Comparison of ENCODE assay signal across 7 cellular contexts in genomic region chr20:17536944-17537444, GRCh38. TPM values are rescaled to one million over a fixed set of nuclear protein-coding genes. Genes with fewer than 3 reads are reported as not detected.
DNase-seq lines count a peak whose midpoint lies in the region; ATAC-seq, FAIRE-seq and TF ChIP-seq lines count a peak whose summit lies in the region.

No MANE protein-coding gene starts in this region.

- no peaks in the 10 kb centered on the region for H3K27me3 ChIP-seq in right cardiac atrium (ENCODE audit: control insufficient read depth, insufficient read depth)
- no peaks in the 10 kb centered on the region for H3K27me3 ChIP-seq in small intestine (ENCODE audit: control insufficient read depth in 2 of 2, insufficient read depth in 2 of 2, low read length in 2 of 2)

- DNase-seq in GM12891 (ENCODE audit: insufficient read length, low spot score) (peak; percentile 41), NCI-H1417 treated with DMSO at 0.1 percent for 48 hours (lab: John Stamatoyannopoulos, UW) (peak; percentile 39), SW480 (ENCODE audit: low spot score) (peak; percentile 93), amniotic epithelial cell (ENCODE audit: low read depth) (peak; percentile 72), right cardiac atrium (peak; percentile 60 to 83 (median 65)), small intestine (peak; percentile 72)

- 25% methylated on average over 6 of the region's 6 CpGs for WGBS in right cardiac atrium
- WGBS in small intestine, 3 donors = 25 to 30% (median 27%) methylated on average over 6 of the region's 6 CpGs

- ATAC-seq in HG02642 (IDR thresholded peaks at IDR 0.05; ENCODE audit: poor library complexity, unreplicated experiment) (peak; percentile 87), right cardiac atrium (peak; percentile 94 to 96)

- FAIRE-seq in GM12891 (lab: Jason Lieb, UNC) = peak; percentile 89
- no peak for FAIRE-seq in small intestine (lab: Jason Lieb, UNC)

- no peak for TF ChIP-seq POLR2A in GM12891 (IDR thresholded peaks at IDR 0.05; ENCODE audit: low read depth, low read length)

- H3K36me3 ChIP-seq in small intestine (ENCODE audit: control insufficient read depth in 2 of 2, insufficient read depth in 2 of 2, low read length in 2 of 2) = no peaks in the 10 kb centered on the region

- no peaks in the 10 kb centered on the region for H3K9me3 ChIP-seq in right cardiac atrium (ENCODE audit: control insufficient read depth, low read length)
- no peaks in the 10 kb centered on the region for H3K9me3 ChIP-seq in small intestine (ENCODE audit: control insufficient read depth, low read depth)

- intact Hi-C loops in right cardiac atrium (cut with DNase I) = loop anchor here (2.0 to 10.0 kb wide), 7 partner anchors 35 to 368 kb away; partner anchors contain the start of gene DSTN (in 1 of the 4)

- H3K4me1 ChIP-seq in right cardiac atrium (ENCODE audit: control insufficient read depth, insufficient read depth, low read length) (no peaks in the 10 kb centered on the region), small intestine (ENCODE audit: control insufficient read depth in 2 of 2, insufficient read depth in 1 of 2, low read depth in 1 of 2, low read length in 1 of 2) (no peaks in the 10 kb centered on the region)

- H3K27ac ChIP-seq in right cardiac atrium (ENCODE audit: low read length) (no peak overlapping the region), small intestine (ENCODE audit: low read depth in 1 of 2, low read length in 1 of 2) (no peak overlapping the region)

- no peak overlapping the region for H3K4me3 ChIP-seq in right cardiac atrium (ENCODE audit: low read length)
- no peak overlapping the region for H3K4me3 ChIP-seq in small intestine (ENCODE audit: low read depth in 1 of 2, low read length in 2 of 2)

TF ChIP-seq in GM12891, 5 proteins besides CTCF, POLR2A, EP300 and RAD21:
- peak; percentile 88; the same call in 1 of the 2 replicates for TF ChIP-seq POU2F2 (IDR thresholded peaks at IDR 0.05; ENCODE audit: low read depth, low read length)
- no peak for TF ChIP-seq POLR2AphosphoS5 (IDR thresholded peaks at IDR 0.05; ENCODE audit: low read depth, low read length)

RNA-seq across cellular contexts. Expression of gene BFSP1, which starts 5.8 kb away (rescaled TPM):
- polyA plus RNA-seq in GM12891 (2012; ENCODE audit: low read depth, missing spikeins) = 0.06 TPM
- total RNA-seq in right cardiac atrium = 1 to 10 TPM in 1 of 4 donors, under 1 TPM in 3; 0.64 to 1.8 (median 0.77) TPM
- polyA plus RNA-seq in right cardiac atrium (0.59 TPM), small intestine (under 1 TPM in 1 of 3 donors, not detected in 2; 0.49 TPM)

RNA-seq across cellular contexts. Expression of gene DSTN, which starts 32.9 kb away (rescaled TPM):
- 61.6 TPM for polyA plus RNA-seq in GM12891 (2012; ENCODE audit: low read depth, missing spikeins)
- 100 to 1,000 TPM; 720 to 770 (median 741) TPM for total RNA-seq in right cardiac atrium
- polyA plus RNA-seq in right cardiac atrium (929 TPM), small intestine (100 to 1,000 TPM; 145 to 360 (median 189) TPM)

Comparison
In these comparisons a context has a peak if more than half of its experiments do, and no peak if none do; other contexts are left out.
1. DNase-seq: peak in every context shown above with its lines; median percentile 93 in SW480; 72 in amniotic epithelial cell; 72 in small intestine; 65 in right cardiac atrium; 41 in GM12891; 39 in NCI-H1417 treated with DMSO at 0.1 percent for 48 hours.